Comparison of ENCODE assay signal across 22 cellular contexts in the genomic region with DNA sequence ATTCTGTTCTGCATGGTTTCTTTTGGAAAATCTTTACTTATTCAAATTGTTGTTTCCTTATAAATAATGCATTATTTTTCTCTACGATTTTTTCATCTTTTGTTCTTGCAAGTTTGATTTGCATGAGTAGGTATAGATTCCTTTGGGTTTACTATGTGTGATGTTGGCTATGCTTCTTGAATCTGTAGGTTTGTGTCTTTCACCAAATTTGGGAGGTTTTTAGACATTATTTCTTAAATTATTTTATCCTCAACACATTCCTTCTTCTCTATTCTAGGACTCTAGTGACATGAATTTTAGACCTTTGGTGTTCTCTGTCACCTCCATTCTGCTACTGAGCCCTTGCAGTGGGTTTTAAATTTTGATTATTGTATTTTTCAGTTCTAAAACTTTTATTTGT.
DNase-seq lines count a peak whose midpoint lies in the region; TF ChIP-seq lines count a peak whose summit lies in the region.
"Had no signal": no experiment of that assay in that cellular context is flagged by ENCODE, and none has a peak within 500 bp of the region (broad histone marks: within the 10 kb centered on the region; RNA-seq: fewer than 3 reads in every experiment).

No MANE protein-coding gene starts in this region.

- peaks cover 9% of the 10 kb centered on the region for H3K9me3 Mint-ChIP-seq in endodermal cell

- H3K4me3 ChIP-seq in adipocyte (ENCODE audit: low read length) (peak overlapping the region; percentile 6), endodermal cell (ENCODE audit: low read length) (peak overlapping the region; percentile 56)
- H3K4me3 ChIP-seq: BLaER1 had no signal

- 91% methylated on average over 1 of the region's 1 CpG; no CpG with 5 or more reads in 1 of the 2 experiments for WGBS in endodermal cell (ENCODE audit: insufficient coverage in 1 of 2, insufficient read length in 1 of 2), 2 experiments

- H3K36me3 ChIP-seq in adipocyte (ENCODE audit: control insufficient read depth, insufficient read depth, low read length, severe bottlenecking) (no peaks in the 10 kb centered on the region), endodermal cell (ENCODE audit: control insufficient read depth, insufficient read depth, low read length) (peaks cover 26% of the 10 kb centered on the region)
- H3K36me3 ChIP-seq: BE2C had no signal

- H3K4me1 Mint-ChIP-seq in endodermal cell, result peaks cover 22% of the 10 kb centered on the region
- H3K4me1 Mint-ChIP-seq: CD4-positive, CD25-positive, alpha-beta regulatory T cell had no signal

- no peak overlapping the region for H3K4me3 Mint-ChIP-seq in endodermal cell
- H3K4me3 Mint-ChIP-seq: CD14-positive monocyte; CD4-positive, alpha-beta memory T cell; CD4-positive, CD25-positive, alpha-beta regulatory T cell; CD8-positive, alpha-beta memory T cell had no signal

- no peak overlapping the region for H3K27ac ChIP-seq in endodermal cell (ENCODE audit: low read depth, low read length)
- H3K27ac ChIP-seq: BLaER1 had no signal

- H3K4me1 ChIP-seq in adipocyte (ENCODE audit: control insufficient read depth, insufficient read depth, low read length) (peaks cover 15% of the 10 kb centered on the region), endodermal cell (ENCODE audit: control insufficient read depth, insufficient read depth, low read length) (peaks cover 6% of the 10 kb centered on the region)
- H3K4me1 ChIP-seq: BE2C had no signal

- H3K27me3 Mint-ChIP-seq in endodermal cell (ENCODE audit: insufficient read depth), result no peaks in the 10 kb centered on the region
- H3K27me3 Mint-ChIP-seq: CD4-positive, alpha-beta memory T cell; CD4-positive, CD25-positive, alpha-beta regulatory T cell; CD8-positive, alpha-beta memory T cell had no signal

- DNase-seq in adipocyte (ENCODE audit: low read depth) (no peak), endodermal cell (no peak), OCI-M2 (lab: John Stamatoyannopoulos, UW; ENCODE audit: unreplicated experiment) (no peak), G401 (ENCODE audit: low spot score) (no peak), NCI-H2227 (lab: John Stamatoyannopoulos, UW; ENCODE audit: unreplicated experiment) (no peak)
- DNase-seq: 8988T; ACHN; BE2C; C1 segment of cervical spinal cord; CD4-positive, alpha-beta memory T cell; CD4-positive, CD25-positive, alpha-beta regulatory T cell; CD8-positive, alpha-beta memory T cell; COR-L47; DMS 273 treated with DMSO at 0.1 percent for 48 hours; DMS153; DMS53; DMS79; DND-41; EL; GF-D8 had no signal

- peaks cover 10% of the 10 kb centered on the region for H3K9me3 ChIP-seq in adipocyte (ENCODE audit: control insufficient read depth, low read length)
- H3K9me3 ChIP-seq in endodermal cell (ENCODE audit: control insufficient read depth, low read length), result peaks cover 15% of the 10 kb centered on the region
- H3K9me3 ChIP-seq: BE2C had no signal

- H3K9ac ChIP-seq in adipocyte (ENCODE audit: low read length), result no peak overlapping the region
- no peak overlapping the region for H3K9ac ChIP-seq in endodermal cell (ENCODE audit: extremely low read depth, low read length, poor library complexity, severe bottlenecking)
- H3K9ac ChIP-seq: BLaER1 had no signal

- H3K36me3 Mint-ChIP-seq in endodermal cell (ENCODE audit: low read depth), result peaks cover 62% of the 10 kb centered on the region

- H3K27ac Mint-ChIP-seq in endodermal cell, result no peak overlapping the region
- H3K27ac Mint-ChIP-seq: CD14-positive monocyte; CD4-positive, alpha-beta memory T cell; CD4-positive, CD25-positive, alpha-beta regulatory T cell had no signal

- H3K27me3 ChIP-seq in adipocyte (replicated peaks; ENCODE audit: control insufficient read depth, insufficient read depth, low read length) (no peaks in the 10 kb centered on the region), endodermal cell (ENCODE audit: control insufficient read depth, insufficient read depth, low read length, poor library complexity, severe bottlenecking) (no peaks in the 10 kb centered on the region)
- H3K27me3 ChIP-seq: BE2C, BLaER1 had no signal

- TF ChIP-seq CTCF in endodermal cell (conservative IDR thresholded peaks at IDR 0.05), result no peak

- in situ Hi-C loops in G401 (cut with HindIII; ENCODE audit: low sequenced_read_pairs), result no loop called here
